In genomic region chr17:59623151-59623550, GRCh38 we compare ENCODE assay signal across 11 cellular contexts. TPM values are rescaled to one million over a fixed set of nuclear protein-coding genes. Genes with fewer than 3 reads are reported as not detected.
DNase-seq lines count a peak whose midpoint lies in the region; ATAC-seq and TF ChIP-seq lines count a peak whose summit lies in the region.
"Had no signal": no experiment of that assay in that cellular context is flagged by ENCODE, and none has a peak within 500 bp of the region (broad histone marks: within the 10 kb centered on the region; RNA-seq: fewer than 3 reads in every experiment).

No MANE protein-coding gene starts in this region.

- no peaks in the 10 kb centered on the region for H3K9me2 ChIP-seq in neural cell (ENCODE audit: insufficient read depth, low read length)

- POLR2A ChIA-PET in CD4-positive, alpha-beta T cell (lab: Charles Lee): interaction anchor here (1.7 kb wide), 1 partner anchor 58 kb away, joined by 5 read pairs; the partner anchor contains the start of gene DHX40

- no peak for TF ChIP-seq RAD21 in neural cell (conservative IDR thresholded peaks at IDR 0.05)

- no peak for TF ChIP-seq EP300 in neural cell (conservative IDR thresholded peaks at IDR 0.05; ENCODE audit: poor library complexity, severe bottlenecking)
- TF ChIP-seq EP300 in upper lobe of left lung (IDR thresholded peaks at IDR 0.05): no peak

- no peak for TF ChIP-seq CTCF in CD4-positive, alpha-beta T cell (IDR thresholded peaks at IDR 0.05)
- no peak for TF ChIP-seq CTCF in choroid plexus epithelial cell (conservative IDR thresholded peaks at IDR 0.05; ENCODE audit: low read depth, low read length)
- TF ChIP-seq CTCF in neural cell (IDR thresholded peaks at IDR 0.05; ENCODE audit: poor library complexity, severe bottlenecking): no peak
- no peak for TF ChIP-seq CTCF in upper lobe of left lung (IDR thresholded peaks at IDR 0.05)
- no peak for TF ChIP-seq CTCF in GM10266 (IDR thresholded peaks at IDR 0.05; ENCODE audit: control insufficient read depth, insufficient read depth, low read depth, missing control alignments)

- no peak overlapping the region for H3K27ac ChIP-seq in CD4-positive, alpha-beta T cell (ENCODE audit: low read depth, low read length)
- H3K27ac ChIP-seq in neural cell (ENCODE audit: low read length) (no peak overlapping the region), upper lobe of left lung (peak overlapping the region in 2 of 4 donors; percentile 37 to 96)

- H4K20me1 ChIP-seq in neural cell (ENCODE audit: insufficient read depth): peaks cover 3% of the 10 kb centered on the region

- TF ChIP-seq POLR2A in upper lobe of left lung (IDR thresholded peaks at IDR 0.05): no peak

- DNase-seq in CD4-positive, alpha-beta T cell: no peak
- no peak for DNase-seq in choroid plexus epithelial cell (ENCODE audit: low read depth)
- no peak for DNase-seq in upper lobe of left lung
- DNase-seq in left colon: no peak
- DNase-seq in GM10266 (ENCODE audit: extremely low spot score): no peak
- DNase-seq: NCI-H2029 treated with DMSO at 0.1 percent for 48 hours, retina, substantia nigra had no signal

- peak overlapping the region; percentile 97 for H3K4me3 Mint-ChIP-seq in CD4-positive, alpha-beta T cell
- H3K4me3 Mint-ChIP-seq in IgD-negative memory B cell: peak overlapping the region in 3 of 4 donors; percentile 79 to 99 (median 86)

- peak overlapping the region; percentile 7 for H3K27ac Mint-ChIP-seq in CD4-positive, alpha-beta T cell
- peak overlapping the region; percentile 45 to 100 (median 55) for H3K27ac Mint-ChIP-seq in IgD-negative memory B cell

- intact Hi-C loops in CD4-positive, alpha-beta T cell (cut with DNase I, micrococcal nuclease): loop anchor here in 1 of 2 experiments (5.0 to 10.0 kb wide), 3 partner anchors 84 to 1108 kb away; partner anchors contain the start of genes MTMR4, PTRH2, TRIM37 and VMP1
- intact Hi-C loops in left colon (cut with DNase I, micrococcal nuclease): no loop called here

- H3K36me3 ChIP-seq in neural cell (ENCODE audit: insufficient read depth, low read length): no peaks in the 10 kb centered on the region
- H3K36me3 ChIP-seq in upper lobe of left lung: no peaks in the 10 kb centered on the region

- no peaks in the 10 kb centered on the region for H3K27me3 Mint-ChIP-seq in CD4-positive, alpha-beta T cell
- H3K27me3 Mint-ChIP-seq in IgD-negative memory B cell: no peaks in the 10 kb centered on the region

- 35 to 52% methylated on average over 2 of the region's 2 CpGs for WGBS in upper lobe of left lung, 2 donors

- no peaks in the 10 kb centered on the region for H3K9me3 Mint-ChIP-seq in CD4-positive, alpha-beta T cell
- H3K9me3 Mint-ChIP-seq in IgD-negative memory B cell: no peaks in the 10 kb centered on the region

- H2AFZ ChIP-seq in neural cell (ENCODE audit: low read depth, low read length): no peak overlapping the region

- peaks cover 87% of the 10 kb centered on the region for H3K4me1 Mint-ChIP-seq in CD4-positive, alpha-beta T cell (ENCODE audit: low read depth)
- peaks cover 50 to 67% (median 51%) of the 10 kb centered on the region in 3 donors for H3K4me1 Mint-ChIP-seq in IgD-negative memory B cell

- H3K4me2 ChIP-seq in neural cell (ENCODE audit: low read length): peak overlapping the region; percentile 100

- CTCF ChIA-PET in CD4-positive, alpha-beta T cell (lab: Charles Lee): no interaction called here

- no peak for ATAC-seq in CD4-positive, alpha-beta T cell (ENCODE audit: poor library complexity)
- no peak for ATAC-seq in upper lobe of left lung (ENCODE audit: low FRiP score in 2 of 2)
- ATAC-seq in left colon: no peak
- ATAC-seq in GM18868 (IDR thresholded peaks at IDR 0.05; ENCODE audit: unreplicated experiment): no peak

- H3K27me3 ChIP-seq in CD4-positive, alpha-beta T cell (ENCODE audit: control insufficient read depth, insufficient read depth, low read length): no peaks in the 10 kb centered on the region
- no peaks in the 10 kb centered on the region for H3K27me3 ChIP-seq in neural cell (ENCODE audit: insufficient read depth, low read depth, low read length)
- no peaks in the 10 kb centered on the region for H3K27me3 ChIP-seq in upper lobe of left lung

- H3K4me3 ChIP-seq in choroid plexus epithelial cell (ENCODE audit: low read depth, low read length) (peak overlapping the region; percentile 16), neural cell (ENCODE audit: low read length) (peak overlapping the region; percentile 90), upper lobe of left lung (peak overlapping the region in 1 of 4 donors; percentile 11)

- H3K9me3 ChIP-seq in CD4-positive, alpha-beta T cell (ENCODE audit: control insufficient read depth, low read length): no peaks in the 10 kb centered on the region
- no peaks in the 10 kb centered on the region for H3K9me3 ChIP-seq in neural cell (ENCODE audit: low read length)
- no peaks in the 10 kb centered on the region for H3K9me3 ChIP-seq in upper lobe of left lung

- H3K79me2 ChIP-seq in neural cell (replicated peaks; ENCODE audit: insufficient read depth, low read length): peaks cover 80% of the 10 kb centered on the region

- H3K9ac ChIP-seq in neural cell (ENCODE audit: low read length): no peak overlapping the region

- peaks cover 69 to 79% (median 71%) of the 10 kb centered on the region in 4 donors for H3K4me1 ChIP-seq in upper lobe of left lung

- peaks cover 41% of the 10 kb centered on the region for H3K36me3 Mint-ChIP-seq in CD4-positive, alpha-beta T cell (ENCODE audit: low read depth)
- no peaks in the 10 kb centered on the region for H3K36me3 Mint-ChIP-seq in IgD-negative memory B cell

- peaks cover 13% of the 10 kb centered on the region for H3F3A ChIP-seq in neural cell (ENCODE audit: insufficient read depth, low read length, poor library complexity, severe bottlenecking)

TF ChIP-seq in neural cell, 6 proteins besides CTCF, POLR2A, EP300 and RAD21:
- TF ChIP-seq TAF1 (IDR thresholded peaks at IDR 0.05; ENCODE audit: low read depth) (no peak), POLR2AphosphoS5 (IDR thresholded peaks at IDR 0.05) (no peak), SMC3 (conservative IDR thresholded peaks at IDR 0.05; ENCODE audit: poor library complexity) (no peak), MXI1 (conservative IDR thresholded peaks at IDR 0.05; ENCODE audit: poor library complexity, severe bottlenecking) (no peak), EZH2 (IDR thresholded peaks at IDR 0.05; ENCODE audit: borderline replicate concordance, insufficient read depth, low read length, poor library complexity, severe bottlenecking) (no peak), REST (IDR thresholded peaks at IDR 0.05; ENCODE audit: borderline replicate concordance) (no peak)

RNA-seq across cellular contexts. Expression of gene CLTC, which starts 3.5 kb away (rescaled TPM):
- total RNA-seq in CD4-positive, alpha-beta T cell: 10 to 100 TPM; 81.5 to 89.9 TPM
- 27.8 TPM for polyA plus RNA-seq in IgD-negative memory B cell
- polyA plus RNA-seq in neural cell: 189 and 218 TPM in 2 replicates
- 388 and 465 TPM in 2 replicates for polyA minus RNA-seq in neural cell
- total RNA-seq in upper lobe of left lung: 100 to 1,000 TPM; 113 to 266 (median 192) TPM
- total RNA-seq in left colon: 100 to 1,000 TPM; 295 to 329 TPM

RNA-seq across cellular contexts. Expression of gene DHX40, which starts 57.7 kb away (rescaled TPM):
- 10 to 100 TPM; 62.6 to 65.6 TPM for total RNA-seq in CD4-positive, alpha-beta T cell
- 17.6 TPM for polyA plus RNA-seq in IgD-negative memory B cell
- 113 and 130 TPM in 2 replicates for polyA plus RNA-seq in neural cell
- 143 and 150 TPM in 2 replicates for polyA minus RNA-seq in neural cell
- 10 to 100 TPM; 11.8 to 63.2 (median 21.0) TPM for total RNA-seq in upper lobe of left lung
- 10 to 100 TPM; 14.1 to 19.6 TPM for total RNA-seq in left colon
